8 cellular contexts compared by ENCODE assay signal in genomic region chr1:151146416-151147131, GRCh38. TPM values are rescaled to one million over a fixed set of nuclear protein-coding genes. Genes with fewer than 3 reads are reported as not detected.
DNase-seq lines count a peak whose midpoint lies in the region; ATAC-seq, FAIRE-seq and TF ChIP-seq lines count a peak whose summit lies in the region.

TSS of gene SEMA6C (minus strand) at chr1:151146631. CDS start at chr1:151142621, 4,010 bp downstream.

- peak; percentile 82 for FAIRE-seq in GM19239 (lab: Jason Lieb, UNC)

- DNase-seq in Ammon's horn (ENCODE audit: low spot score) (peak; percentile 98), GM19239 (ENCODE audit: insufficient read length, low spot score) (peak; percentile 91), NCI-H460 (ENCODE audit: extremely low read depth, low read depth) (peak; percentile 91), choroid plexus epithelial cell (ENCODE audit: low read depth) (peak; percentile 91), kidney glomerular epithelial cell (lab: John Stamatoyannopoulos, UW) (peak; percentile 80)
- peak; percentile 76 to 86 for DNase-seq in activated CD4-positive, alpha-beta T cell treated with anti-CD3 and anti-CD28 coated beads for 24 hours (ENCODE audit: low read depth in 2 of 2)
- DNase-seq in stimulated activated CD4-positive, alpha-beta T cell treated with anti-CD3 and anti-CD28 coated beads, Interleukin-15, amount 100 ng/mL, for 24 hours, result peak; percentile 94

- peak within 1 kb of the TSS; percentile 78 for H3K4me3 ChIP-seq in choroid plexus epithelial cell (ENCODE audit: low read depth, low read length)

- TF ChIP-seq CTCF in choroid plexus epithelial cell (conservative IDR thresholded peaks at IDR 0.05; ENCODE audit: low read depth, low read length), result no peak

- peak; percentile 98 for ATAC-seq in HG03439 (IDR thresholded peaks at IDR 0.05; ENCODE audit: unreplicated experiment)

RNA-seq across cellular contexts. Expression of gene SEMA6C, which starts in this region (rescaled TPM):
- 0.69 and 1.2 TPM in 2 replicates for total RNA-seq in NCI-H460 (2014; rRNA removed; shearing (Covaris generic))
- polyA plus RNA-seq in NCI-H460 (2014; cell fraction: nucleus; rRNA removed), result 2.5 and 3.4 TPM in 2 replicates

Comparison
In these comparisons a context has a peak if more than half of its experiments do, and no peak if none do; other contexts are left out.
1. Peak in every context shown above with its lines: DNase-seq, ATAC-seq and H3K4me3 ChIP-seq.